Comparison of ENCODE assay signal across 17 cellular contexts in genomic region chr4:140947507-140947906, GRCh38.
DNase-seq lines count a peak whose midpoint lies in the region; ATAC-seq, FAIRE-seq and TF ChIP-seq lines count a peak whose summit lies in the region.
"Had no signal": no experiment of that assay in that cellular context is flagged by ENCODE, and none has a peak within 500 bp of the region (broad histone marks: within the 10 kb centered on the region; RNA-seq: fewer than 3 reads in every experiment).

No MANE protein-coding gene starts in this region.

- POLR2A ChIA-PET in T-cell (lab: Charles Lee), result no interaction called here

- ATAC-seq in T-cell (replicated peaks in 1 of 4), result no peak
- ATAC-seq: activated naive CD8-positive, alpha-beta T cell treated with anti-CD3 and anti-CD28 coated beads, Interleukin-2, amount 50 U/mL, for 24 hours had no signal

- H3K9me3 ChIP-seq in stomach, result no peaks in the 10 kb centered on the region
- H3K9me3 ChIP-seq: SJSA1, tibial artery had no signal

- peaks cover 0 to 15% (median 6%) of the 10 kb centered on the region in 4 donors for H3K4me1 ChIP-seq in stomach

- no peaks in the 10 kb centered on the region for H3K9me3 Mint-ChIP-seq in T-cell
- H3K9me3 Mint-ChIP-seq: activated naive CD8-positive, alpha-beta T cell treated with anti-CD3 and anti-CD28 coated beads, Interleukin-2, amount 50 U/mL, for 24 hours had no signal

- no peaks in the 10 kb centered on the region for H3K4me1 Mint-ChIP-seq in T-cell
- H3K4me1 Mint-ChIP-seq: activated naive CD8-positive, alpha-beta T cell treated with anti-CD3 and anti-CD28 coated beads, Interleukin-2, amount 50 U/mL, for 24 hours; CD4-positive, CD25-positive, alpha-beta regulatory T cell had no signal

- no peak for FAIRE-seq in RCC 7860 (lab: Jason Lieb, UNC)

- no peak for TF ChIP-seq EP300 in stomach (IDR thresholded peaks at IDR 0.05)

- H3K4me3 Mint-ChIP-seq in T-cell, result no peak overlapping the region
- H3K4me3 Mint-ChIP-seq: activated naive CD8-positive, alpha-beta T cell treated with anti-CD3 and anti-CD28 coated beads, Interleukin-2, amount 50 U/mL, for 24 hours; CD4-positive, CD25-positive, alpha-beta regulatory T cell had no signal

- peaks cover 0 to 1% of the 10 kb centered on the region in 2 donors for H3K27me3 Mint-ChIP-seq in T-cell
- H3K27me3 Mint-ChIP-seq: activated naive CD8-positive, alpha-beta T cell treated with anti-CD3 and anti-CD28 coated beads, Interleukin-2, amount 50 U/mL, for 24 hours; CD4-positive, CD25-positive, alpha-beta regulatory T cell had no signal

- H3K27me3 ChIP-seq in stomach, result no peaks in the 10 kb centered on the region
- H3K27me3 ChIP-seq: SJSA1, tibial artery had no signal

- H3K36me3 ChIP-seq in stomach, result no peaks in the 10 kb centered on the region
- H3K36me3 ChIP-seq: SJSA1, tibial artery had no signal

- no peak overlapping the region for H3K27ac Mint-ChIP-seq in T-cell
- H3K27ac Mint-ChIP-seq: activated naive CD8-positive, alpha-beta T cell treated with anti-CD3 and anti-CD28 coated beads, Interleukin-2, amount 50 U/mL, for 24 hours had no signal

- no peak for TF ChIP-seq CTCF in stomach (IDR thresholded peaks at IDR 0.05)

- 70 to 88% (median 74%) methylated on average over 7 of the region's 7 CpGs for WGBS in stomach, 5 donors

- no peak overlapping the region for H3K4me3 ChIP-seq in stomach
- H3K4me3 ChIP-seq: SJSA1, tibial artery had no signal

- H3K36me3 Mint-ChIP-seq in T-cell, result no peaks in the 10 kb centered on the region
- H3K36me3 Mint-ChIP-seq: CD4-positive, CD25-positive, alpha-beta regulatory T cell had no signal

- no peak for TF ChIP-seq POLR2A in stomach (IDR thresholded peaks at IDR 0.05)

- intact Hi-C loops in stomach (cut with DNase I; ENCODE audit: low total_unique reads), result no loop called here

- no peak overlapping the region for H3K27ac ChIP-seq in stomach
- H3K27ac ChIP-seq: SJSA1, tibial artery had no signal

- peak; percentile 4 for DNase-seq in ELR (ENCODE audit: low read depth)
- DNase-seq in RPMI7951 (ENCODE audit: low read depth), result peak; percentile 39
- peak; percentile 29 to 39 for DNase-seq in dermis microvascular lymphatic vessel endothelial cell (ENCODE audit: low read depth in 2 of 2)
- peak; percentile 49 to 63 for DNase-seq in lung microvascular endothelial cell (ENCODE audit: low read depth in 2 of 2)
- no peak for DNase-seq in stomach
- DNase-seq in RCC 7860 (ENCODE audit: low spot score), result no peak
- no peak for DNase-seq in NCI-H1048 (lab: John Stamatoyannopoulos, UW)
- no peak for DNase-seq in T-cell
- DNase-seq: activated naive CD8-positive, alpha-beta T cell treated with anti-CD3 and anti-CD28 coated beads, Interleukin-2, amount 50 U/mL, for 24 hours; CD4-positive, CD25-positive, alpha-beta regulatory T cell; DMS79; effector CD8-positive, alpha-beta T cell; GOT3; retina; T1000; tibial artery had no signal

- CTCF ChIA-PET in T-cell (lab: Charles Lee), result no interaction called here

Comparison
In these comparisons a context has a peak if more than half of its experiments do, and no peak if none do; other contexts are left out.
1. DNase-seq: peak in ELR (single experiment), RPMI7951 (single experiment), dermis microvascular lymphatic vessel endothelial cell (2 of 2) and lung microvascular endothelial cell (2 of 2); none in stomach (single experiment), RCC 7860 (single experiment), NCI-H1048 (single experiment) and T-cell (0 of 34).